In genomic region chr7:22499888-22500689, GRCh38 we compare ENCODE assay signal across 9 cellular contexts. TPM values are rescaled to one million over a fixed set of nuclear protein-coding genes. Genes with fewer than 3 reads are reported as not detected.
DNase-seq lines count a peak whose midpoint lies in the region; TF ChIP-seq lines count a peak whose summit lies in the region.
"Not testable (repeated sequence)": the region's sequence is repeated elsewhere in the genome, so short reads cannot be mapped to it uniquely, and the experiment has no call there.
"Had no signal": no experiment of that assay in that cellular context is flagged by ENCODE, and none has a peak within 500 bp of the region (broad histone marks: within the 10 kb centered on the region; RNA-seq: fewer than 3 reads in every experiment).

Gene STEAP1B, minus strand, starts transcription at chr7:22500188. Its CDS starts 5,333 bp downstream, at chr7:22494855.

- H3K27ac Mint-ChIP-seq in HFFc6, result peak within 1 kb of the TSS; percentile 95

- not testable (repeated sequence) for H3K27me3 Mint-ChIP-seq in HFFc6 (ENCODE audit: insufficient read depth)

- H3K9me3 ChIP-seq in MG63; left ventricle myocardium inferior (replicated peaks); thymus (ENCODE audit: control insufficient read depth): not testable (repeated sequence)

- H3K27ac ChIP-seq in left ventricle myocardium inferior (replicated peaks); thymus (ENCODE audit: low read depth): not testable (repeated sequence)

- intact Hi-C loops in left ventricle myocardium inferior (cut with micrococcal nuclease), result not testable (repeated sequence)
- intact Hi-C loops in posterior cingulate gyrus (cut with DNase I), result loop anchor here (5.0 kb wide), 1 partner anchor 1243 kb away; no protein-coding TSS in a partner anchor

- peaks cover 11% of the 10 kb centered on the region; the same call in 1 of the 2 replicates for H3K36me3 Mint-ChIP-seq in HFFc6 (ENCODE audit: low read depth)

- WGBS in thymus, result 11% methylated on average over 55 of the region's 55 CpGs

- not testable (repeated sequence) for H3K36me3 ChIP-seq in MG63; left ventricle myocardium inferior; thymus (ENCODE audit: control insufficient read depth, insufficient read depth)

- not testable (repeated sequence) for H3K4me3 ChIP-seq in GM12864 (ENCODE audit: low read depth, low read length)
- H3K4me3 ChIP-seq in MG63 (peak within 1 kb of the TSS; percentile 53), left ventricle myocardium inferior (peak within 1 kb of the TSS; percentile 61), thymus (ENCODE audit: low read length) (peak within 1 kb of the TSS; percentile 39)

- peak within 1 kb of the TSS; percentile 86 for H3K4me3 Mint-ChIP-seq in HFFc6

- H3K4me1 Mint-ChIP-seq in HFFc6 (ENCODE audit: low read depth), result peaks cover 59% of the 10 kb centered on the region

- not testable (repeated sequence) for H3K27me3 ChIP-seq in MG63; thymus (ENCODE audit: control insufficient read depth, insufficient read depth)
- H3K27me3 ChIP-seq in left ventricle myocardium inferior (ENCODE audit: low read depth), result peaks cover 12% of the 10 kb centered on the region

- TF ChIP-seq CTCF in GM12864 (IDR thresholded peaks at IDR 0.05; ENCODE audit: low read depth, low read length, missing control alignments) (peak; percentile 90), HFFc6 (IDR thresholded peaks at IDR 0.05) (peak; percentile 90), left ventricle myocardium inferior (IDR thresholded peaks at IDR 0.05; ENCODE audit: borderline replicate concordance) (peak; percentile 86)

- DNase-seq in GM12864 (ENCODE audit: low read depth), result peak; percentile 59
- peak; percentile 86 for DNase-seq in HFFc6
- peak; percentile 89 for DNase-seq in MG63
- DNase-seq in T-helper 2 cell, result peak; percentile 50 to 80 (median 67)
- DNase-seq in anterior cingulate cortex (lab: John Stamatoyannopoulos, UW), result peak in 55 of 58 donors; percentile 9 to 87 (median 70)
- DNase-seq in left ventricle myocardium inferior, result peak; percentile 86
- DNase-seq in posterior cingulate gyrus, result peak; percentile 77 to 98 (median 88)

- H3K9me3 Mint-ChIP-seq in HFFc6, result not testable (repeated sequence)

- not testable (repeated sequence) for H3K4me1 ChIP-seq in left ventricle myocardium inferior; thymus (ENCODE audit: control insufficient read depth, insufficient read depth, low read length)

RNA-seq across cellular contexts. Expression of gene STEAP1B, which starts in this region (rescaled TPM):
- total RNA-seq in HFFc6 (2021; fragmentation: NEBNext Ultra II Directional; extraction: Animal tissue kit (Norgen Biotek cat#: 25700)), result 100 to 1,000 TPM in 1 of 6 experiments, 10 to 100 TPM in 5; 36.6 to 101 (median 92.6) TPM
- 18.2 and 18.7 TPM in 2 replicates for total RNA-seq in MG63 (2014; rRNA removed; shearing (Covaris generic); ENCODE audit: low replicate concordance)
- total RNA-seq in left ventricle myocardium inferior, result 0.63 TPM
- 0.80 TPM for polyA plus RNA-seq in thymus
- total RNA-seq: SJCRH30 had no signal

Comparison
In these comparisons a context has a peak if more than half of its experiments do, and no peak if none do; other contexts are left out.
1. RNA of gene STEAP1B (total RNA-seq): 36.6 to 101 TPM in HFFc6 and 18.2 to 18.7 TPM in MG63; 0.63 TPM in left ventricle myocardium inferior (single experiment); every median in the first group is over 10 times any median in the second.
2. Peak in DNase-seq and H3K4me3 ChIP-seq in left ventricle myocardium inferior; RNA of the gene not detected or under 1 TPM.
3. Peak in every context shown above with its lines, with median percentiles within 50 percentile points of each other: DNase-seq and CTCF ChIP-seq.